Comparison of ENCODE assay signal across 8 cellular contexts in the genomic region with DNA sequence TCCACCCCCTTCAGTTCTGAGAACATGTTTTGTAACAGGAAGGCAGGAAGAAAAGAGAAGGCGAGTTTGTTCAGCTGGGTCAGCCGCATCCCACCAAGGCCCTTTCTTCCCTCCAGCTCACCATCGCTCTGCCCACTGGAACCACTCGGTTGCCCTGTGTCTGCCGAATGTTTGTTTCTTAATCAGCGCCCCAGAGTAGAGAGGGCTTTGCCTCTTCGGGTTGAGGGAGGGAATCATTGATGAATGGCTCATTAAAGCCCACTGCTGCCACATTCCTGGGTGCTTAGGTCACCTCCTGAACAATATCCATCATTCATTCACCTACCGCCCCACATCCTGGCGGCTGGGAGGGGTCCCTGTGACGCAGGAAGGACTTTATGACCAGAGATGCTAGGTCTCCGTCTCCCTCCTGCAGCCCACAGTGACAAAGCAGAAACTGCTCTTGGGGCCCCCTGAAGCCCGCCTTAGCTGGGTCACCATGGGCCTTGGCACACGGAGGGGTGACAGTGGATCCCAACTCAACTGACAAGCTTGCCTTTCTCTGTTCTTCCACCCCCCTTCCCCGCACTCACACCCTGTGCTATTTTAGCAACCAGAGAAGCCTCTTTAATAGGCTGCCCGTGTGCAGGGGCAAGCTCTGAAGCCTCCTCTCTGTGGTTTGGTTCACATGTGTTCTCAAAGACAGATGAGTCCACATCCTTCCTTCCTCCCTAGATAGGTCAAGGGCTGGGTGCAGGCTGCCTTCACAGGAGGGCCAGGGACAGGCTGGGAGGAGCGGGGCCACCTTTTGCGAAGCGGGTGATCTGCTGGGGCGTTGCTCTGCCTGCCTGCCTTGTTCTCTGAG. TPM values are rescaled to one million over a fixed set of nuclear protein-coding genes. Genes with fewer than 3 reads are reported as not detected.
DNase-seq lines count a peak whose midpoint lies in the region; ATAC-seq and TF ChIP-seq lines count a peak whose summit lies in the region.

No MANE protein-coding gene starts in this region.

- intact Hi-C loops in A673 (cut with micrococcal nuclease; ENCODE audit: unreplicated experiment) (no loop called here), lower lobe of right lung (cut with DNase I) (no loop called here)

- H3K4me3 ChIP-seq in A673 (ENCODE audit: low read depth, low read length, poor library complexity, severe bottlenecking) (no peak overlapping the region), GM23338 (0 out of 2 replicates have a peak overlapping the region, but pooled peaks have one; percentile 18), coronary artery (peak overlapping the region; percentile 16), lower lobe of right lung (no peak overlapping the region), tibial nerve (no peak overlapping the region)

- CTCF ChIA-PET in A673 (lab: Charles Lee), result no interaction called here

- peaks cover 27% of the 10 kb centered on the region for H3K27me3 Mint-ChIP-seq in GM23338 (ENCODE audit: insufficient read depth, low read depth, poor library complexity)

- peak in 1 of 2 donors; percentile 91 for TF ChIP-seq EP300 in tibial nerve (IDR thresholded peaks at IDR 0.05)

- DNase-seq in A673 (ENCODE audit: low spot score) (peak; percentile 77), GM23338 (ENCODE audit: low spot score) (peak; percentile 85), SKM-1 (lab: John Stamatoyannopoulos, UW; ENCODE audit: unreplicated experiment) (peak; percentile 54), coronary artery (ENCODE audit: low spot score) (no peak), lower lobe of right lung (no peak), tibial nerve (ENCODE audit: low spot score in 2 of 2) (no peak), DMS114 treated with DMSO at 0.1 percent for 48 hours (lab: John Stamatoyannopoulos, UW; ENCODE audit: unreplicated experiment) (no peak)

- H3K36me3 Mint-ChIP-seq in GM23338 (ENCODE audit: low read depth), result peaks cover 40% of the 10 kb centered on the region

- H3K4me1 ChIP-seq in A673 (ENCODE audit: insufficient read depth, low read length, poor library complexity, severe bottlenecking) (peaks cover 19% of the 10 kb centered on the region), GM23338 (ENCODE audit: insufficient read depth) (peaks cover 71% of the 10 kb centered on the region), lower lobe of right lung (peaks cover 99% of the 10 kb centered on the region), tibial nerve (peaks cover 0 to 99% (median 75%) of the 10 kb centered on the region in 4 donors)

- H3K9me3 ChIP-seq in A673 (ENCODE audit: low read depth, low read length, poor library complexity, severe bottlenecking) (no peaks in the 10 kb centered on the region), lower lobe of right lung (no peaks in the 10 kb centered on the region), tibial nerve (no peaks in the 10 kb centered on the region)

- H4K20me1 ChIP-seq in GM23338 (replicated peaks; ENCODE audit: insufficient read depth), result peaks cover 33% of the 10 kb centered on the region

- peaks cover 97% of the 10 kb centered on the region for H3K79me2 ChIP-seq in GM23338 (replicated peaks; ENCODE audit: insufficient read depth)

- peaks cover 3% of the 10 kb centered on the region for H3K36me3 ChIP-seq in A673 (ENCODE audit: insufficient read depth, low read length, poor library complexity, severe bottlenecking)
- no peaks in the 10 kb centered on the region for H3K36me3 ChIP-seq in GM23338 (ENCODE audit: insufficient read depth)
- H3K36me3 ChIP-seq in lower lobe of right lung, result peaks cover 30% of the 10 kb centered on the region
- H3K36me3 ChIP-seq in tibial nerve, result no peaks in the 10 kb centered on the region

- WGBS in tibial nerve, 2 donors, result 24 to 29% methylated on average over 19 of the region's 19 CpGs

- peak overlapping the region; percentile 72 for H3K4me2 ChIP-seq in GM23338

- POLR2A ChIA-PET in A673 (lab: Charles Lee; ENCODE audit: low non-redundant PET), result interaction anchor here (0.5 to 0.6 kb wide), 3 partner anchors 37 to 283 kb away, joined by 4 to 6 read pairs (median 4); no protein-coding TSS in a partner anchor

- H3K9me2 ChIP-seq in GM23338 (ENCODE audit: insufficient read depth), result no peaks in the 10 kb centered on the region

- no peaks in the 10 kb centered on the region for H3K27me3 ChIP-seq in A673 (replicated peaks; ENCODE audit: insufficient read depth, low read depth, low read length, poor library complexity)
- H3K27me3 ChIP-seq in GM23338 (ENCODE audit: insufficient read depth), result no peaks in the 10 kb centered on the region
- H3K27me3 ChIP-seq in lower lobe of right lung (ENCODE audit: low read depth), result no peaks in the 10 kb centered on the region
- H3K27me3 ChIP-seq in tibial nerve, result no peaks in the 10 kb centered on the region

- H3K4me1 Mint-ChIP-seq in GM23338, result peaks cover 85% of the 10 kb centered on the region

- ATAC-seq in GM23338 (peak; percentile 51), lower lobe of right lung (peak; percentile 35 to 60), HG03571 (IDR thresholded peaks at IDR 0.05; ENCODE audit: unreplicated experiment) (no peak)

- H3K27ac ChIP-seq in A673 (ENCODE audit: low read depth, low read length, poor library complexity, severe bottlenecking) (peak overlapping the region; percentile 62), GM23338 (ENCODE audit: low read depth) (peak overlapping the region; percentile 91), coronary artery (peak overlapping the region; percentile 97), lower lobe of right lung (peak overlapping the region; percentile 79), tibial nerve (peak overlapping the region; percentile 78 to 96 (median 88))

- BruUV-seq in A673 (replicated peaks; lab: Mats Ljungman, UMichigan), result no TSS peak

- no peak overlapping the region; the same call in 2 of the 3 replicates for H3K4me3 Mint-ChIP-seq in GM23338

- peak in 1 of 2 donors; percentile 20 for TF ChIP-seq POLR2A in tibial nerve (IDR thresholded peaks at IDR 0.05)

- no peak overlapping the region for H2AFZ ChIP-seq in GM23338

- H3K9me3 Mint-ChIP-seq in GM23338, result no peaks in the 10 kb centered on the region

- H3K27ac Mint-ChIP-seq in GM23338, result peak overlapping the region; percentile 96

- peaks cover 9% of the 10 kb centered on the region; the same call in 1 of the 2 replicates for H3F3A ChIP-seq in GM23338 (replicated peaks; ENCODE audit: low read depth)

- no peak for TF ChIP-seq CTCF in A673 (conservative IDR thresholded peaks at IDR 0.05; ENCODE audit: low read depth, low read length)
- TF ChIP-seq CTCF in GM23338 (conservative IDR thresholded peaks at IDR 0.05; ENCODE audit: low read depth in 2 of 2), result no peak
- no peak for TF ChIP-seq CTCF in coronary artery (IDR thresholded peaks at IDR 0.05)
- TF ChIP-seq CTCF in lower lobe of right lung (IDR thresholded peaks at IDR 0.05), result no peak
- TF ChIP-seq CTCF in tibial nerve (IDR thresholded peaks at IDR 0.05), result peak in 1 of 5 experiments; percentile 10

TF ChIP-seq in GM23338, 12 proteins besides CTCF, POLR2A, EP300 and RAD21 (continues in another document):
- no peak for TF ChIP-seq ZNF331 (CRISPR knock-in tag; IDR thresholded peaks at IDR 0.05; ENCODE audit: low read depth)
- no peak for TF ChIP-seq CREB1 (CRISPR knock-in tag; IDR thresholded peaks at IDR 0.05; ENCODE audit: low read depth)
- no peak for TF ChIP-seq EZH2phosphoT487 (IDR thresholded peaks at IDR 0.05; ENCODE audit: unreplicated experiment)

RNA-seq across cellular contexts. Expression of a gene that starts 46.2 kb away (rescaled TPM):
- total RNA-seq in A673 (2021) (370 and 397 TPM in 2 replicates), lower lobe of right lung (454 TPM), tibial nerve (100 to 1,000 TPM; 342 to 463 (median 382) TPM)
- total RNA-seq in GM23338 (2014; rRNA removed; shearing (Covaris generic)), result 379 and 427 TPM in 2 replicates
- polyA plus RNA-seq in GM23338 (2016; fragmentation: Nextera tagmentation; extraction: Ambion mirVana), result 54.6 and 68.9 TPM in 2 replicates

RNA-seq across cellular contexts. Expression of a gene that starts 50.7 kb away (rescaled TPM):
- 0.69 and 0.96 TPM in 2 replicates for total RNA-seq in A673 (2021)
- total RNA-seq in GM23338 (2014; rRNA removed; shearing (Covaris generic)), result 8.0 and 20.5 TPM in 2 replicates
- polyA plus RNA-seq in GM23338 (2016; fragmentation: Nextera tagmentation; extraction: Ambion mirVana), result 19.1 and 21.8 TPM in 2 replicates
- 18.2 TPM for total RNA-seq in lower lobe of right lung
- 1 to 10 TPM; 3.5 to 5.7 (median 4.8) TPM for total RNA-seq in tibial nerve

Comparison
In these comparisons a context has a peak if more than half of its experiments do, and no peak if none do; other contexts are left out.
1. DNase-seq: peak in A673 (single experiment), GM23338 (single experiment) and SKM-1 (single experiment); none in coronary artery (single experiment), lower lobe of right lung (single experiment), tibial nerve (0 of 2) and DMS114 treated with DMSO at 0.1 percent for 48 hours (single experiment).
2. H3K4me3 ChIP-seq: peak in GM23338 (single experiment) and coronary artery (single experiment); none in A673 (single experiment), lower lobe of right lung (single experiment) and tibial nerve (0 of 4).
3. Peak in every context shown above with its lines, with median percentiles within 50 percentile points of each other: H3K27ac ChIP-seq.